ENCODE assay signal across 8 cellular contexts in the genomic region with DNA sequence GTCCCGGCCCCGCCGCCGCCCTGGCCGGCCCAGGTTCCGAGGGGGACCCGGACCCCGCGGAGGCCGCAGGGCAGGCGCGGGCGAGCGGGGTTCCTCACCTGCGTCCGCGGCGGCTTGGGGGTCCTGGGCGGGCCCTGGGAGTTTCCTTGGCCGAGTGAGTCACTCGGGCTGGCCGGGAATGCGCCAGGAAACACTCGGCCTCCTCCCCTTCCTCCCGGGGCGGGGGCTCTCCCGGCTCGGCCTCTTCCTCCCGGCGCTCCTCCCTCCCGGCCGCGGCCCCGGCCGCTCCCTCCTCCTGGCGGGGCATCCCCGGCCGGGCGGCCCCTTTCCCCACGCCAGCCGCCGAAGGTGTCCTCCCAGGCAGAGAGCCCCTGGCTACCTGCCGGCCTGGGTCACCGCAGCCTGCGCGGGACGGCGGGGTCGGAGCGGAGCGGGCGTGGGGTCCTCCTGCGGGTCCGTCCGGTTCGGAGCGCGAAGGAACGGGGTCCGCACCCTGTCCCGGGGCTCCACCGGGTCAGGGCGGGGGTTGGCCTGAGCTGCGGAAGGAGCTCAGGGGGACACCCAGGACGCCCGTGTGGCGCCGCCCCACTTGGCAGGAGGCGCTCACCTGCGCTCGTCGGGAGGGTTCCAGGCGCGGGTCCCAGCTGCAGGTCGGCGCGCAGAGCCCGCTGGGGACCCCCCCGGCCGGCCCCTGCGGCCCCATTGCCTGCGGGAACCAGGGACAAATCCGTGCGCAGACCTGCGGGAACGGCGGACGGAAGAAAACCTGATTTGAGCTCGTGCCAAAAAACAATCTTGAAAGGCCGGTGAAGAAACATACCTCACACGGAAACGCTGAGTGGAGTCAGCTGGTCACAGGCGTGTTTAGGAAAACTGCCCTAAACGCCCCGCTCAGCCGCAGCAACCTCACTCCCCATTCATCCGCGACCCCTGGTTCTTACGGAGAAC. TPM values are rescaled to one million over a fixed set of nuclear protein-coding genes. Genes with fewer than 3 reads are reported as not detected.
DNase-seq lines count a peak whose midpoint lies in the region; ATAC-seq and TF ChIP-seq lines count a peak whose summit lies in the region.

A gene (minus strand): TSS at position 180 of the 948 bp plus-strand sequence. CDS start 33,083 bp downstream, outside the sequence.

- peaks cover 27% of the 10 kb centered on the region for H3K4me1 ChIP-seq in BLaER1
- H3K4me1 ChIP-seq in NT2/D1 (ENCODE audit: insufficient read depth, insufficient read length) = peaks cover 2% of the 10 kb centered on the region
- peaks cover 9% of the 10 kb centered on the region for H3K4me1 ChIP-seq in osteoblast (ENCODE audit: insufficient read depth, low read length)

- H3K4me2 ChIP-seq in BLaER1 (peak within 1 kb of the TSS; percentile 99), osteoblast (ENCODE audit: insufficient read depth, low read length) (peak within 1 kb of the TSS; percentile 96)

- H4K20me1 ChIP-seq in BLaER1 = peaks cover 43% of the 10 kb centered on the region
- H4K20me1 ChIP-seq in osteoblast (ENCODE audit: insufficient read depth, low read length) = peaks cover 39% of the 10 kb centered on the region

- no peaks in the 10 kb centered on the region for H3K9me3 ChIP-seq in BLaER1
- H3K9me3 ChIP-seq in NT2/D1 (ENCODE audit: insufficient read depth, low read length) = no peaks in the 10 kb centered on the region
- no peaks in the 10 kb centered on the region for H3K9me3 ChIP-seq in osteoblast (ENCODE audit: low read depth, low read length)

- H3K36me3 ChIP-seq in BLaER1 = 0 out of 2 replicates have a peak, but pooled peaks cover 3% of the 10 kb centered on the region
- H3K36me3 ChIP-seq in NT2/D1 (ENCODE audit: insufficient read depth, insufficient read length, low read length) = no peaks in the 10 kb centered on the region
- H3K36me3 ChIP-seq in osteoblast (ENCODE audit: insufficient read depth, low read length) = no peaks in the 10 kb centered on the region

- peak within 1 kb of the TSS; percentile 83 for H3K9ac ChIP-seq in BLaER1
- H3K9ac ChIP-seq in NT2/D1 (ENCODE audit: insufficient read length, low read depth) = peak within 1 kb of the TSS; percentile 81

- H3K79me2 ChIP-seq in osteoblast (ENCODE audit: insufficient read depth, low read length) = peaks cover 41% of the 10 kb centered on the region

- H3K4me3 ChIP-seq in BLaER1 (peak within 1 kb of the TSS; percentile 97), NT2/D1 (ENCODE audit: insufficient read length, low read depth) (peak within 1 kb of the TSS; percentile 64), osteoblast (ENCODE audit: insufficient read depth, low read length) (peak within 1 kb of the TSS; percentile 98)

- TF ChIP-seq CTCF in osteoblast (IDR thresholded peaks at IDR 0.05; ENCODE audit: extremely low read depth, low read depth, low read length) = no peak

- H3K27me3 ChIP-seq in BLaER1 (peaks cover 13% of the 10 kb centered on the region), NT2/D1 (ENCODE audit: insufficient read depth, insufficient read length) (peaks cover 29% of the 10 kb centered on the region), osteoblast (ENCODE audit: insufficient read depth, low read length) (no peaks in the 10 kb centered on the region)

- H3K27ac ChIP-seq in BLaER1 = peak within 1 kb of the TSS; percentile 72
- H3K27ac ChIP-seq in osteoblast (ENCODE audit: low read depth, low read length) = peak within 1 kb of the TSS; percentile 78

- intact Hi-C loops in cardiac septum (cut with DNase I) = loop anchor here (2.0 to 5.0 kb wide), 3 partner anchors 16 to 142 kb away; a partner anchor contains a TSS

- DNase-seq in NT2/D1 (ENCODE audit: low read depth, low spot score) (peak; percentile 47), amniotic stem cell (lab: John Stamatoyannopoulos, UW) (peak; percentile 56), cardiac septum (ENCODE audit: low spot score) (peak; percentile 93), osteoblast (ENCODE audit: insufficient read length, low spot score, missing footprints) (peak; percentile 100), activated gamma-delta T cell treated with Interleukin-2 at 50 U/mL for 16 hours (no peak)

- peak within 1 kb of the TSS; percentile 86 for H2AFZ ChIP-seq in osteoblast (ENCODE audit: low read length)

- ATAC-seq in GM18867 (IDR thresholded peaks at IDR 0.05; ENCODE audit: unreplicated experiment) (peak; percentile 53), HG03108 (IDR thresholded peaks at IDR 0.05; ENCODE audit: unreplicated experiment) (peak; percentile 71)

RNA-seq across cellular contexts. Expression of the gene that starts here (rescaled TPM):
- total RNA-seq in cardiac septum (35.6 TPM), osteoblast (104 and 107 TPM in 2 replicates)
